ENCODE assay signal across 9 cellular contexts in the genomic region with DNA sequence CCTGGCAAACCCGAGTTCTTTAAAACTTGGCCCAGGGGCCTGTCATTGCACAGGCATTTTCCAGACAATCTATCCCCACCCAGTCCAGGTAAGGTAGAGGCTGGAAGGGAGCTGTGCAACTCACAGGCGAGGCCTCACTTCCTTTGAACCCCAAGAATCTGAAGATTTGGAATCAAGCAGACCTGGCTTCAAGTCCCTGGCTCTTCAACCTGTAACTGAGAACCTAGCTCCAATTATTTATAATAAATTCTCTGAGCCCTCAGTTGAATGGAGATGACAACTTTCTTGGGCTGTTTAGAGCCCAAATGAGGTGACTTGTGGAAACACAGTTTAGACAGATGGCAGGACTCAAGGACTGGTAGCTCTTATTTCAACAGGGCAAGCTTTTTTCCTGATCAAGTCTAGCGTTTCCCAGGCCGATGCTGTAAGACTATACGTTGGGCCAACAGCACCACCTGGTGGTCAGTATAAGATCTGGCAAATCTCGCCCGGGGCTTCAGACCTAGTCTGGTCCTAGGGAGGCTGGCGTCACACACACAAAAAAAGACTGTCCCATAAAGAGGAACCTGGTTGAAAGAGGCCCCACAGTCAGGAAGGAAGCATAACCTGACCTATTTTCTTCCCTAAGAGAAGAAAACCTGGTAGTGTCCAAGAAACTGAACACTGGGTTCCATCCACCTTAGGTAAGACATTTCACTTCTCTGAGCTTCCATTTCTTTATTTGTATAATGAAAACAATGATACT.
DNase-seq lines count a peak whose midpoint lies in the region; ATAC-seq and TF ChIP-seq lines count a peak whose summit lies in the region.
"Had no signal": no experiment of that assay in that cellular context is flagged by ENCODE, and none has a peak within 500 bp of the region (broad histone marks: within the 10 kb centered on the region; RNA-seq: fewer than 3 reads in every experiment).

No MANE protein-coding gene starts in this region.

- POLR2A ChIA-PET in CD4-positive, alpha-beta memory T cell (lab: Charles Lee; ENCODE audit: partially characterized antibody), result interaction anchor here (0.7 to 1.1 kb wide), 3 partner anchors 64 to 218 kb away, joined by 3 to 6 read pairs (median 5); partner anchors contain the start of gene NOG
- POLR2A ChIA-PET in activated CD4-positive, alpha-beta T cell treated with anti-CD3 and anti-CD28 coated beads, Interleukin-2, amount 10 ng/mL, durations not matched to agents 7 days and 5 days (lab: Charles Lee), result interaction anchor here (0.6 to 0.7 kb wide), 2 partner anchors 18 to 216 kb away, joined by 3 read pairs; no protein-coding TSS in a partner anchor

- no peaks in the 10 kb centered on the region for H3K36me3 ChIP-seq in CD4-positive, alpha-beta memory T cell (ENCODE audit: insufficient read depth, low read length)
- no peaks in the 10 kb centered on the region for H3K36me3 ChIP-seq in lower lobe of right lung

- peak; percentile 88 for TF ChIP-seq CTCF in lower lobe of right lung (IDR thresholded peaks at IDR 0.05)

- peak; percentile 52 to 64 (median 60) for DNase-seq in CD4-positive, alpha-beta memory T cell
- DNase-seq in NCI-H69 (lab: John Stamatoyannopoulos, UW), result peak; percentile 79
- peak; percentile 81 for DNase-seq in activated CD4-positive, alpha-beta T cell treated with anti-CD3 and anti-CD28 coated beads, Interleukin-2, amount 10 ng/mL, durations not matched to agents 7 days and 5 days
- DNase-seq in dermis microvascular lymphatic vessel endothelial cell (ENCODE audit: low read depth in 2 of 2), result peak; percentile 57 to 82
- DNase-seq in lower lobe of right lung, result peak; percentile 76
- peak; percentile 47 for DNase-seq in stimulated activated CD8-positive, alpha-beta memory T cell treated with anti-CD3 and anti-CD28 coated beads, Interleukin-12 subunit alpha, Interleukin-12 subunit beta, amount 100 ng/mL, for 4 hours (ENCODE audit: low read depth)

- peaks cover 0 to 5% (median 3%) of the 10 kb centered on the region in 4 donors for H3K4me1 Mint-ChIP-seq in CD4-positive, alpha-beta memory T cell
- H3K4me1 Mint-ChIP-seq in activated CD4-positive, alpha-beta T cell treated with anti-CD3 and anti-CD28 coated beads, Interleukin-2, amount 10 ng/mL, durations not matched to agents 7 days and 5 days, result peaks cover 21% of the 10 kb centered on the region

- no peak overlapping the region for H3K27ac Mint-ChIP-seq in CD4-positive, alpha-beta memory T cell
- no peak overlapping the region for H3K27ac Mint-ChIP-seq in activated CD4-positive, alpha-beta T cell treated with anti-CD3 and anti-CD28 coated beads, Interleukin-2, amount 10 ng/mL, durations not matched to agents 7 days and 5 days
- H3K27ac Mint-ChIP-seq: activated naive CD8-positive, alpha-beta T cell had no signal

- H3K4me3 Mint-ChIP-seq in CD4-positive, alpha-beta memory T cell, result no peak overlapping the region
- H3K4me3 Mint-ChIP-seq in activated CD4-positive, alpha-beta T cell treated with anti-CD3 and anti-CD28 coated beads, Interleukin-2, amount 10 ng/mL, durations not matched to agents 7 days and 5 days, result no peak overlapping the region
- H3K4me3 Mint-ChIP-seq: activated naive CD8-positive, alpha-beta T cell had no signal

- H3K4me1 ChIP-seq in CD4-positive, alpha-beta memory T cell (ENCODE audit: insufficient read depth, low read length), result no peaks in the 10 kb centered on the region
- no peaks in the 10 kb centered on the region for H3K4me1 ChIP-seq in lower lobe of right lung

- H3K4me3 ChIP-seq in CD4-positive, alpha-beta memory T cell (ENCODE audit: low read length in 2 of 2), result no peak overlapping the region
- H3K4me3 ChIP-seq in lower lobe of right lung, result no peak overlapping the region

- H3K36me3 Mint-ChIP-seq in CD4-positive, alpha-beta memory T cell, result no peaks in the 10 kb centered on the region
- no peaks in the 10 kb centered on the region for H3K36me3 Mint-ChIP-seq in activated CD4-positive, alpha-beta T cell treated with anti-CD3 and anti-CD28 coated beads, Interleukin-2, amount 10 ng/mL, durations not matched to agents 7 days and 5 days (ENCODE audit: low read depth)
- H3K36me3 Mint-ChIP-seq: activated naive CD8-positive, alpha-beta T cell had no signal

- H3K27me3 ChIP-seq in CD4-positive, alpha-beta memory T cell (ENCODE audit: insufficient read depth, low read length), result no peaks in the 10 kb centered on the region
- no peaks in the 10 kb centered on the region for H3K27me3 ChIP-seq in lower lobe of right lung (ENCODE audit: low read depth)

- peaks cover 2 to 4% of the 10 kb centered on the region in 2 donors for H3K27me3 Mint-ChIP-seq in CD4-positive, alpha-beta memory T cell
- H3K27me3 Mint-ChIP-seq in activated CD4-positive, alpha-beta T cell treated with anti-CD3 and anti-CD28 coated beads, Interleukin-2, amount 10 ng/mL, durations not matched to agents 7 days and 5 days, result peaks cover 4% of the 10 kb centered on the region
- H3K27me3 Mint-ChIP-seq: activated naive CD8-positive, alpha-beta T cell had no signal

- intact Hi-C loops in CD4-positive, alpha-beta memory T cell (cut with micrococcal nuclease), result loop anchor here (1.0 to 5.0 kb wide), 5 partner anchors 61 to 588 kb away; no protein-coding TSS in a partner anchor
- intact Hi-C loops in lower lobe of right lung (cut with DNase I), result loop anchor here (10.0 kb wide), 1 partner anchor 121 kb away; the partner anchor contains the start of gene NOG

- no peaks in the 10 kb centered on the region for H3K9me3 ChIP-seq in CD4-positive, alpha-beta memory T cell (ENCODE audit: control insufficient read depth in 1 of 2, low read length in 2 of 2)
- H3K9me3 ChIP-seq in lower lobe of right lung, result no peaks in the 10 kb centered on the region

- CTCF ChIA-PET in CD4-positive, alpha-beta memory T cell (lab: Charles Lee; ENCODE audit: partially characterized antibody), result interaction anchor here (0.6 to 2.3 kb wide), 30 partner anchors 9 to 589 kb away, joined by 3 to 69 read pairs (median 4); partner anchors contain the start of gene NOG
- CTCF ChIA-PET in activated CD4-positive, alpha-beta T cell treated with anti-CD3 and anti-CD28 coated beads, Interleukin-2, amount 10 ng/mL, durations not matched to agents 7 days and 5 days (lab: Charles Lee), result interaction anchor here (0.7 to 3.1 kb wide), 16 partner anchors 9 to 125 kb away, joined by 3 to 19 read pairs (median 4); partner anchors contain the start of gene NOG

- ATAC-seq in GM19452 (IDR thresholded peaks at IDR 0.05; ENCODE audit: unreplicated experiment) (peak; percentile 95), HG03521 (IDR thresholded peaks at IDR 0.05; ENCODE audit: unreplicated experiment) (peak; percentile 79), lower lobe of right lung (peak; percentile 93)

- no peak overlapping the region for H3K27ac ChIP-seq in CD4-positive, alpha-beta memory T cell (ENCODE audit: low read depth, low read length)
- H3K27ac ChIP-seq in lower lobe of right lung, result no peak overlapping the region

- no peaks in the 10 kb centered on the region for H3K9me3 Mint-ChIP-seq in CD4-positive, alpha-beta memory T cell
- H3K9me3 Mint-ChIP-seq in activated CD4-positive, alpha-beta T cell treated with anti-CD3 and anti-CD28 coated beads, Interleukin-2, amount 10 ng/mL, durations not matched to agents 7 days and 5 days, result peaks cover 9% of the 10 kb centered on the region
